ENCODE assay signal across 8 cellular contexts in the genomic region with DNA sequence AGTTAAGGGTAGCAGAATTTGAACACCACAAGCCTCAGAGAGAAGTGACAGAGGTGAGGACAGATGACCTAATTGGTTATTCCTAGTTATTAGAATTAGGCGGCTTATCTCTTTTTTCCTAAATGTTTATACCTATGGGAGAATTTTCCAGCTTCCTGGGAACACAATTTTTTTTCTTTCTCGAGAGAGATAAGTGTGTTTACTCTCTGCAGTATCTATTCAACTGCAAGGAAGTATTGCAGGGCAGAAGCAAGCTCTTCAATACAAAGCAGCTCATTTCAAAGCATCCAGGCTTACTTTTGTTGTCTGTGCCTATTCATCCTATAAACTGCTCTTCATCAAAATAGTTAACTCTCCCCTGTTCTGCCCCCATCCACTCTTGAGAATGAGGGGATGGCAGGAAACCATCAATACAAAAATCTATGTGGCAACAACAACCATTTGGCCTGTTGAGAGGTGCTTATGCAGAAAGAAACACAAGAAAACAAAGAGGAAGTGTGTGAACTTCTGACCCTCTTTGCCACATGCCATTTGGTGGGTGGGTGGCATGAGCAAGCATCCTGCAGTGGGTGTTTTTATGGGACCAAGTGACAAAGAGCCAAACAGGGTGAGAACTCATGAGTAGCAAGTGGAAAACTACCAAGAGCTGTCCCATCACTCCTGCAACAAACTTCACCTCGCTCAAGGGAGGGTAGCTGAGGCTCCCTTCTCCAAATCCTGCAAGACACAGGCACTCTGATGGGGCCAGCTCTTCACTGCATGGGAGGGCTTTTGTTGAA. TPM values are rescaled to one million over a fixed set of nuclear protein-coding genes. Genes with fewer than 3 reads are reported as not detected.
A peak's percentile ranks its signal among the peaks of the same experiment; 100 is the strongest.
DNase-seq lines count a peak whose midpoint lies in the region; TF ChIP-seq lines count a peak whose summit lies in the region.

No MANE protein-coding gene starts in this region.

- H3K27me3 ChIP-seq in colonic mucosa: no peaks in the 10 kb centered on the region

- H3K36me3 ChIP-seq in colonic mucosa: no peaks in the 10 kb centered on the region

- peak; percentile 58 for DNase-seq in NK-92 treated with Interleukin-12 subunit alpha and Interleukin-12 subunit beta, amount 100 ng/mL, for 24 hours (lab: John Stamatoyannopoulos, UW)
- no peak for DNase-seq in NK-92 (lab: John Stamatoyannopoulos, UW; ENCODE audit: unreplicated experiment)
- DNase-seq in colonic mucosa: no peak
- peak; percentile 28 to 30 for DNase-seq in stimulated activated CD8-positive, alpha-beta memory T cell treated with anti-CD3 and anti-CD28 coated beads, Interleukin-2, amount 100 ng/mL, for 48 hours (ENCODE audit: low read depth in 2 of 2)
- no peak for DNase-seq in posterior vena cava (ENCODE audit: low spot score)
- DNase-seq in NCI-H2081 (lab: John Stamatoyannopoulos, UW): no peak
- DNase-seq in mesenteric fat pad (ENCODE audit: low spot score): no peak

- no peak overlapping the region for H3K9ac ChIP-seq in colonic mucosa (ENCODE audit: low read depth in 2 of 2, low read length in 2 of 2)

- intact Hi-C loops in colonic mucosa (cut with DNase I): loop anchor here (2.0 kb wide), 1 partner anchor 28 kb away; no protein-coding TSS in a partner anchor
- intact Hi-C loops in posterior vena cava (cut with DNase I): no loop called here

- H3K4me3 ChIP-seq in colonic mucosa: no peak overlapping the region

- H3K9me3 ChIP-seq in colonic mucosa: no peaks in the 10 kb centered on the region

- peaks cover 3% of the 10 kb centered on the region for H3K4me1 ChIP-seq in colonic mucosa

- no peak for TF ChIP-seq CTCF in colonic mucosa (IDR thresholded peaks at IDR 0.05)

- peak overlapping the region; percentile 8 for H3K27ac ChIP-seq in colonic mucosa

- TF ChIP-seq POLR2A in Raji (IDR thresholded peaks at IDR 0.05; ENCODE audit: insufficient read depth, low read depth, low read length): 0 out of 2 replicates have a peak, but pooled peaks have one; percentile 26

RNA-seq across cellular contexts. Expression of gene MRPS6, which starts 50.6 kb away (rescaled TPM):
- total RNA-seq in colonic mucosa (10 to 100 TPM; 66.6 to 76.9 TPM), posterior vena cava (10 to 100 TPM; 45.8 to 64.0 TPM), mesenteric fat pad (69.3 TPM)

RNA-seq across cellular contexts. Expression of gene SLC5A3, which starts 50.6 kb away (rescaled TPM):
- total RNA-seq in colonic mucosa (10 to 100 TPM; 20.1 to 28.6 TPM), posterior vena cava (10 to 100 TPM; 10.9 to 16.4 TPM), mesenteric fat pad (25.0 TPM)

Comparison
In these comparisons a context has a peak if more than half of its experiments do, and no peak if none do; other contexts are left out.
1. DNase-seq: peak in NK-92 treated with Interleukin-12 subunit alpha and Interleukin-12 subunit beta, amount 100 ng/mL, for 24 hours (single experiment) and stimulated activated CD8-positive, alpha-beta memory T cell treated with anti-CD3 and anti-CD28 coated beads, Interleukin-2, amount 100 ng/mL, for 48 hours (2 of 2); none in NK-92 (single experiment), colonic mucosa (single experiment), posterior vena cava (single experiment), NCI-H2081 (0 of 2) and mesenteric fat pad (single experiment).